ENCODE assay signal across 7 cellular contexts in the genomic region with DNA sequence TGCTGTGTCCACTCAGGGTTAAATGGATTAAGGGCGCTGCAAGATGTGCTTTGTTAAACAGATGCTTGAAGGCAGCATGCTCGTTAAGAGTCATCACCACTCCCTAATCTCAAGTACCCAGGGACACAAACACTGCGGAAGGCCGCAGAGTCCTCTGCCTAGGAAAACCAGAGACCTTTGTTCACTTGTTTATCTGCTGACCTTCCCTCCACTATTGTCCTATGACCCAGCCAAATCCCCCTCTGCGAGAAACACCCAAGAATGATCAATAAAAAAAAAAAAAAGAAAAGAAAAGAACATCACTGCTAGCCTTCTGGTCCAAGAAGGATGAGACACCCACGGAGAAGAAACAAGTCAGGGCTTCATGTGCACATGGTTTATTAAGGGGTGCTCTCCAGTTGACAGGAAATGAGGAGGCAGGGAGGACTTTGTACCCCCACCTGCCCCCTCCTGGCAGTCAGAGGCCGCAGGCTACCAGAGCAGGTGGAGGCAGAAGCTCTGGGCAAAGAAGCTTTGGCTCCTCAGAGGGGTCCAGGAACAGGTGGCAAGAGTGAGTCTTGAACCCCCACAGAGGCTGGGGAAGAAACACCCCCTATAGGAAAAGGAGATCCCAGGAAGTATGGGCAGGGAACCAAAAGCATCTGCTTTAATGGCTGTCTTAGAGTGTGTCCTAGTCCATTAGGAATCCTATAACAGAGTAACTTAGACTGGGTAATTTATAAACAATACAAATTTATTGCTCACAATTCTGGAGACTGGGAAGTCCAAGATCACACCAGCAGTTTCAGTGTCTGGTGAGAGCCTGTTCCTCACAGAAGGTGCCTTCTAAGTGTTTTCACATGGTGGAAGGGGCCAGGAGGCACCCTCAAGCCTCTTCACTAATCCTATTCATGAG.
DNase-seq lines count a peak whose midpoint lies in the region; ATAC-seq, FAIRE-seq and TF ChIP-seq lines count a peak whose summit lies in the region.
"Not testable (repeated sequence)": the region's sequence is repeated elsewhere in the genome, so short reads cannot be mapped to it uniquely, and the experiment has no call there.

No MANE protein-coding gene starts in this region.

- not testable (repeated sequence) for H3K9ac ChIP-seq in K562 (ENCODE audit: insufficient read depth in 1 of 2, low read depth in 2 of 2, low read length in 2 of 2); HepG2 (ENCODE audit: insufficient read depth, low read depth, low read length)

- TF ChIP-seq POLR2A in K562 (conservative IDR thresholded peaks at IDR 0.05); esophagus muscularis mucosa (IDR thresholded peaks at IDR 0.05; ENCODE audit: low read depth); HepG2 (IDR thresholded peaks at IDR 0.05; ENCODE audit: insufficient read depth in 1 of 2, low read depth in 2 of 2, low read length in 2 of 2): not testable (repeated sequence)

- not testable (repeated sequence) for H4K20me1 ChIP-seq in K562 (replicated peaks; ENCODE audit: control insufficient read depth, insufficient read depth, low read length); HepG2 (ENCODE audit: insufficient read depth, low read length)

- H3K4me3 ChIP-seq in K562; esophagus muscularis mucosa; HepG2 (replicated peaks in 1 of 3; ENCODE audit: insufficient read depth in 1 of 3, low read depth in 2 of 3, low read length in 3 of 3); small intestine (ENCODE audit: low read depth in 1 of 2, low read length in 2 of 2): not testable (repeated sequence)

- not testable (repeated sequence) for H3K27me3 ChIP-seq in K562 (ENCODE audit: control insufficient read depth in 2 of 2, insufficient read depth in 2 of 2, low read length in 2 of 2); esophagus muscularis mucosa; HepG2 (ENCODE audit: control insufficient read depth in 1 of 2, insufficient read depth in 2 of 2, low read length in 2 of 2); small intestine (ENCODE audit: control insufficient read depth in 2 of 2, insufficient read depth in 2 of 2, low read length in 2 of 2)

- CTCF ChIA-PET in K562 (lab: Yijun Ruan, JAX; ENCODE audit: low intra/inter-chr PET ratio) = interaction anchor here (0.5 kb wide), 1 partner anchor 482 kb away, joined by 3 read pairs; the partner anchor contains the start of gene HSPA9
- CTCF ChIA-PET in HepG2 (lab: Yijun Ruan, JAX; ENCODE audit: low intra/inter-chr PET ratio, low total read pairs) = not testable (repeated sequence)

- in situ Hi-C loops in K562 (cut with MboI); HepG2 (cut with HindIII; ENCODE audit: extremely low pct_ligation_motif_present, low pct_unique_long_range_greater_than_20kb): not testable (repeated sequence)

- not testable (repeated sequence) for H3K9me3 ChIP-seq in K562 (replicated peaks; ENCODE audit: control insufficient read depth, insufficient read depth, low read depth, low read length); esophagus muscularis mucosa; HepG2 (ENCODE audit: low read length); small intestine (ENCODE audit: control insufficient read depth, low read depth)

- intact Hi-C loops in K562 (cut with micrococcal nuclease); esophagus muscularis mucosa (cut with DNase I); HepG2 (cut with micrococcal nuclease; ENCODE audit: unreplicated experiment): not testable (repeated sequence)

- not testable (repeated sequence) for H3K9me1 ChIP-seq in K562 (ENCODE audit: control insufficient read depth, insufficient read depth, low read length)

- POLR2A ChIA-PET in K562 (lab: Yijun Ruan, JAX); HepG2 (lab: Yijun Ruan, JAX): not testable (repeated sequence)

- TF ChIP-seq EP300 in K562 (IDR thresholded peaks at IDR 0.05; ENCODE audit: low read length); esophagus muscularis mucosa (IDR thresholded peaks at IDR 0.05); HepG2 (IDR thresholded peaks at IDR 0.05; ENCODE audit: low read depth in 2 of 2, low read length in 2 of 2); HepG2 (CRISPR knock-in tag; IDR thresholded peaks at IDR 0.05; ENCODE audit: borderline replicate concordance): not testable (repeated sequence)

- H3K4me2 ChIP-seq in K562 (ENCODE audit: insufficient read depth, low read length) = not testable (repeated sequence)
- H3K4me2 ChIP-seq in HepG2 (ENCODE audit: low read depth, low read length) = peak overlapping the region; percentile 45

- WGBS in K562 (ENCODE audit: insufficient coverage, low coverage, missing lambda C conversion rate) = 30% methylated on average over 4 of the region's 7 CpGs
- WGBS in esophagus muscularis mucosa = 97% methylated on average over 7 of the region's 7 CpGs
- WGBS in HepG2 (ENCODE audit: low lambda C conversion rate) = 47% methylated on average over 4 of the region's 7 CpGs
- 44 to 81% (median 57%) methylated on average over 4 of the region's 7 CpGs for WGBS in small intestine, 3 donors

- not testable (repeated sequence) for H3K4me1 ChIP-seq in K562 (replicated peaks in 1 of 2; ENCODE audit: control insufficient read depth in 2 of 2, insufficient read depth in 2 of 2, low read length in 2 of 2); small intestine (ENCODE audit: control insufficient read depth in 2 of 2, insufficient read depth in 1 of 2, low read depth in 1 of 2, low read length in 1 of 2)
- peaks cover 13 to 18% (median 14%) of the 10 kb centered on the region in 4 donors for H3K4me1 ChIP-seq in esophagus muscularis mucosa
- peaks cover 16% of the 10 kb centered on the region for H3K4me1 ChIP-seq in HepG2 (ENCODE audit: insufficient read depth, low read length)

- not testable (repeated sequence) for H2AFZ ChIP-seq in K562 (ENCODE audit: low read depth, low read length)
- H2AFZ ChIP-seq in HepG2 (ENCODE audit: low read length) = peak overlapping the region; percentile 60

- not testable (repeated sequence) for H3K36me3 ChIP-seq in K562 (ENCODE audit: control insufficient read depth, insufficient read depth, low read length); esophagus muscularis mucosa; HepG2 (replicated peaks in 1 of 2; ENCODE audit: control insufficient read depth in 1 of 2, insufficient read depth in 2 of 2, low read length in 2 of 2); small intestine (ENCODE audit: control insufficient read depth in 2 of 2, insufficient read depth in 2 of 2, low read length in 2 of 2)

- not testable (repeated sequence) for FAIRE-seq in K562 (lab: Jason Lieb, UNC); HepG2 (lab: Jason Lieb, UNC); small intestine (lab: Jason Lieb, UNC)

- not testable (repeated sequence) for BruUV-seq in K562 (replicated peaks; lab: Mats Ljungman, UMichigan); HepG2 (replicated peaks; lab: Mats Ljungman, UMichigan)

- H3K27ac ChIP-seq in K562 (ENCODE audit: extremely low read depth, low read depth, low read length); esophagus muscularis mucosa (replicated peaks in 1 of 4); small intestine (ENCODE audit: low read depth in 1 of 2, low read length in 1 of 2): not testable (repeated sequence)
- H3K27ac ChIP-seq in HepG2 (ENCODE audit: extremely low read length, insufficient read depth, low read length) = peak overlapping the region; percentile 44

- TF ChIP-seq CTCF in GM12872 (IDR thresholded peaks at IDR 0.05; ENCODE audit: insufficient read depth, low read depth, low read length) (peak; percentile 14; the same call in 1 of the 3 replicates), HepG2 (CRISPR knock-in tag; IDR thresholded peaks at IDR 0.05) (peak; percentile 43; the same call in 1 of the 2 replicates)
- not testable (repeated sequence) for TF ChIP-seq CTCF in K562 (IDR thresholded peaks at IDR 0.05 in 2 of 3, conservative IDR thresholded peaks at IDR 0.05 in 1 of 3; ENCODE audit: insufficient read depth in 2 of 3, low read depth in 1 of 3, low read length in 3 of 3); esophagus muscularis mucosa (IDR thresholded peaks at IDR 0.05)

- not testable (repeated sequence) for TF ChIP-seq RAD21 in K562 (CRISPR knock-in tag; conservative IDR thresholded peaks at IDR 0.05 in 1 of 2, IDR thresholded peaks at IDR 0.05 in 1 of 2); HepG2 (CRISPR knock-in tag; IDR thresholded peaks at IDR 0.05)

- not testable (repeated sequence) for ATAC-seq in K562
- peak; percentile 96 for ATAC-seq in HepG2

- peak; percentile 44 for DNase-seq in NCI-H748 (lab: John Stamatoyannopoulos, UW; ENCODE audit: unreplicated experiment)
- DNase-seq in K562 (ENCODE audit: extremely low read depth in 1 of 4, low spot score in 3 of 4) = not testable (repeated sequence)
- peak; percentile 21 for DNase-seq in ecto neural progenitor cell (ENCODE audit: low spot score)
- DNase-seq in esophagus muscularis mucosa (ENCODE audit: extremely low spot score) = peak; percentile 42
- DNase-seq in HepG2 (ENCODE audit: low spot score) = peak; percentile 23
- DNase-seq in small intestine = peak; percentile 51

- H3K79me2 ChIP-seq in K562 (ENCODE audit: control insufficient read depth, insufficient read depth, low read length); HepG2 (ENCODE audit: insufficient read depth, low read length): not testable (repeated sequence)

TF ChIP-seq in K562, 482 proteins besides CTCF, POLR2A, EP300 and RAD21:
- 0 out of 2 replicates have a peak, but pooled peaks have one; percentile 16 for TF ChIP-seq CBFA2T3 (IDR thresholded peaks at IDR 0.05)

TF ChIP-seq in HepG2, 621 proteins besides CTCF, POLR2A, EP300 and RAD21 (continues in another document):
- TF ChIP-seq HNF4A (CRISPR knock-in tag; IDR thresholded peaks at IDR 0.05) (peak; percentile 81), BCL6 (CRISPR knock-in tag; IDR thresholded peaks at IDR 0.05) (peak; percentile 59), SOX13 (CRISPR knock-in tag; conservative IDR thresholded peaks at IDR 0.05 in 1 of 2, IDR thresholded peaks at IDR 0.05 in 1 of 2) (0 out of 4 replicates have a peak, but pooled peaks of 1 of the 2 experiments have one; percentile 21), SOX6 (CRISPR knock-in tag; IDR thresholded peaks at IDR 0.05) (peak; percentile 52; the same call in 1 of the 2 replicates), PPARG (CRISPR knock-in tag; conservative IDR thresholded peaks at IDR 0.05) (0 out of 2 replicates have a peak, but pooled peaks have one; percentile 12)
- not testable (repeated sequence) for TF ChIP-seq SOX13, SOX6 (IDR thresholded peaks at IDR 0.05)
